ENCODE assay signal across 22 cellular contexts in genomic region chr10:128739937-128740336, GRCh38.
DNase-seq lines count a peak whose midpoint lies in the region; ATAC-seq and TF ChIP-seq lines count a peak whose summit lies in the region.
"Had no signal": no experiment of that assay in that cellular context is flagged by ENCODE, and none has a peak within 500 bp of the region (broad histone marks: within the 10 kb centered on the region; RNA-seq: fewer than 3 reads in every experiment).

No MANE protein-coding gene starts in this region.

- in situ Hi-C loops in gastrocnemius medialis (cut with MboI; ENCODE audit: low sequenced_read_pairs in 4 of 4), result no loop called here

- H3K27me3 ChIP-seq in WERI-Rb-1 (ENCODE audit: insufficient read depth, low read depth, severe bottlenecking) (peaks cover 8% of the 10 kb centered on the region), gastrocnemius medialis (peaks cover 0 to 3% (median 0%) of the 10 kb centered on the region in 3 donors)
- H3K27me3 ChIP-seq: suprapubic skin had no signal

- no peaks in the 10 kb centered on the region for H3K9me3 Mint-ChIP-seq in nephron progenitor cell
- H3K9me3 Mint-ChIP-seq: activated B cell treated with CpG ODN at 0.5 μM for 24 hours; activated naive CD4-positive, alpha-beta T cell treated with anti-CD3 and anti-CD28 coated beads, Interleukin-2, amount 50 U/mL, for 24 hours; CD8-positive, alpha-beta T cell; naive B cell had no signal

- peaks cover 64% of the 10 kb centered on the region for H3K4me1 Mint-ChIP-seq in nephron progenitor cell
- H3K4me1 Mint-ChIP-seq: activated B cell treated with CpG ODN at 0.5 μM for 24 hours; activated naive CD4-positive, alpha-beta T cell treated with anti-CD3 and anti-CD28 coated beads, Interleukin-2, amount 50 U/mL, for 24 hours; naive B cell had no signal

- ATAC-seq in left colon, result peak; percentile 63
- ATAC-seq in HG03108 (IDR thresholded peaks at IDR 0.05; ENCODE audit: unreplicated experiment), result no peak
- ATAC-seq in gastrocnemius medialis, result no peak
- ATAC-seq: CD8-positive, alpha-beta T cell; left lobe of liver had no signal

- no peak for TF ChIP-seq POLR2A in gastrocnemius medialis (IDR thresholded peaks at IDR 0.05)

- no peak overlapping the region for H3K27ac Mint-ChIP-seq in nephron progenitor cell
- H3K27ac Mint-ChIP-seq: activated B cell treated with CpG ODN at 0.5 μM for 24 hours; activated naive CD4-positive, alpha-beta T cell treated with anti-CD3 and anti-CD28 coated beads, Interleukin-2, amount 50 U/mL, for 24 hours; CD8-positive, alpha-beta T cell; naive B cell had no signal

- H3K36me3 ChIP-seq in WERI-Rb-1 (no peaks in the 10 kb centered on the region), gastrocnemius medialis (no peaks in the 10 kb centered on the region)
- H3K36me3 ChIP-seq: suprapubic skin had no signal

- DNase-seq in DMS153 (lab: John Stamatoyannopoulos, UW) (peak; percentile 19), DMS153 treated with DMSO at 0.1 percent for 48 hours (lab: John Stamatoyannopoulos, UW; ENCODE audit: unreplicated experiment) (no peak), WERI-Rb-1 (peak; percentile 59), left colon (peak in 1 of 2 donors; percentile 22), nephron progenitor cell (no peak), gastrocnemius medialis (no peak)
- DNase-seq: activated B cell treated with CpG ODN at 0.5 μM for 24 hours; activated CD4-positive, alpha-beta T cell treated with anti-CD3 and anti-CD28 coated beads, Interleukin-2, amount 50 U/mL, for 4 hours; activated CD8-positive, alpha-beta memory T cell treated with anti-CD3 and anti-CD28 coated beads, Interleukin-2, amount 50 U/mL, for 4 hours; CD8-positive, alpha-beta T cell; GF-D8; GOT3; naive B cell; NCI-H1417; NCI-H446 treated with DMSO at 0.1 percent for 48 hours; T1000 had no signal

- intact Hi-C loops in left colon (cut with DNase I, micrococcal nuclease), result no loop called here
- intact Hi-C loops in gastrocnemius medialis (cut with DNase I; ENCODE audit: low total_unique reads), result no loop called here

- H3K9me3 ChIP-seq in WERI-Rb-1 (ENCODE audit: severe bottlenecking) (no peaks in the 10 kb centered on the region), gastrocnemius medialis (no peaks in the 10 kb centered on the region)
- H3K9me3 ChIP-seq: suprapubic skin had no signal

- H3K36me3 Mint-ChIP-seq in nephron progenitor cell (ENCODE audit: low read depth), result no peaks in the 10 kb centered on the region
- H3K36me3 Mint-ChIP-seq: activated naive CD4-positive, alpha-beta T cell treated with anti-CD3 and anti-CD28 coated beads, Interleukin-2, amount 50 U/mL, for 24 hours; CD8-positive, alpha-beta T cell; naive B cell had no signal

- no peaks in the 10 kb centered on the region for H3K4me1 ChIP-seq in gastrocnemius medialis
- H3K4me1 ChIP-seq: suprapubic skin had no signal

- no peak for TF ChIP-seq EP300 in Ishikawa (IDR thresholded peaks at IDR 0.05; ENCODE audit: borderline replicate concordance)

- H3K27ac ChIP-seq in WERI-Rb-1 (no peak overlapping the region), gastrocnemius medialis (no peak overlapping the region)
- H3K27ac ChIP-seq: 22Rv1, suprapubic skin had no signal

- H3K4me3 Mint-ChIP-seq in nephron progenitor cell, result no peak overlapping the region
- H3K4me3 Mint-ChIP-seq: activated B cell treated with CpG ODN at 0.5 μM for 24 hours; activated naive CD4-positive, alpha-beta T cell treated with anti-CD3 and anti-CD28 coated beads, Interleukin-2, amount 50 U/mL, for 24 hours; CD8-positive, alpha-beta T cell; naive B cell had no signal

- TF ChIP-seq RAD21 in Ishikawa (IDR thresholded peaks at IDR 0.05; ENCODE audit: low read depth), result peak; percentile 17; the same call in 1 of the 2 replicates

- TF ChIP-seq CTCF in WERI-Rb-1 (IDR thresholded peaks at IDR 0.05; ENCODE audit: low read depth, low read length) (peak; percentile 82), nephron progenitor cell (IDR thresholded peaks at IDR 0.05) (no peak), gastrocnemius medialis (IDR thresholded peaks at IDR 0.05 in 4 of 5, conservative IDR thresholded peaks at IDR 0.05 in 1 of 5) (no peak)

- peaks cover 9% of the 10 kb centered on the region for H3K27me3 Mint-ChIP-seq in nephron progenitor cell (ENCODE audit: low read depth, poor library complexity)
- H3K27me3 Mint-ChIP-seq: activated B cell treated with CpG ODN at 0.5 μM for 24 hours had no signal

- H3K4me3 ChIP-seq in WERI-Rb-1 (ENCODE audit: low read depth, low read length), result no peak overlapping the region
- H3K4me3 ChIP-seq in gastrocnemius medialis, result no peak overlapping the region
- H3K4me3 ChIP-seq: suprapubic skin had no signal

TF ChIP-seq in Ishikawa, 13 proteins besides CTCF, POLR2A, EP300 and RAD21:
- no peak for TF ChIP-seq USF1 (IDR thresholded peaks at IDR 0.05)
- TF ChIP-seq EGR1 (IDR thresholded peaks at IDR 0.05), result no peak
- TF ChIP-seq TEAD4 (IDR thresholded peaks at IDR 0.05), result no peak
- TF ChIP-seq REST (IDR thresholded peaks at IDR 0.05; ENCODE audit: low read depth), result no peak
- no peak for TF ChIP-seq YY1 (IDR thresholded peaks at IDR 0.05; ENCODE audit: low read depth)
- TF ChIP-seq CREB1 (IDR thresholded peaks at IDR 0.05; ENCODE audit: low read depth), result no peak
- TF ChIP-seq ZBTB7A (IDR thresholded peaks at IDR 0.05; ENCODE audit: low read depth), result no peak
- no peak for TF ChIP-seq FOXM1 (IDR thresholded peaks at IDR 0.05; ENCODE audit: borderline replicate concordance, low read depth)
- TF ChIP-seq TAF1 (IDR thresholded peaks at IDR 0.05; ENCODE audit: low read depth), result no peak
- TF ChIP-seq MAX (IDR thresholded peaks at IDR 0.05), result no peak
- TF ChIP-seq TCF12 (IDR thresholded peaks at IDR 0.05; ENCODE audit: low read depth), result no peak
- TF ChIP-seq CEBPB (IDR thresholded peaks at IDR 0.05), result no peak

Comparison
In these comparisons a context has a peak if more than half of its experiments do, and no peak if none do; other contexts are left out.
1. DNase-seq: peak in DMS153 (single experiment) and WERI-Rb-1 (single experiment); none in DMS153 treated with DMSO at 0.1 percent for 48 hours (single experiment), nephron progenitor cell (single experiment) and gastrocnemius medialis (0 of 2).